In genomic region chr14:74949859-74950572, GRCh38 we compare ENCODE assay signal across 1 cellular context.
A peak's percentile ranks its signal among the peaks of the same experiment; 100 is the strongest.
TF ChIP-seq lines count a peak whose summit lies in the region.

No MANE protein-coding gene starts in this region.

TF ChIP-seq in K562, 482 proteins besides CTCF, POLR2A, EP300 and RAD21 (continued from another document):
- TF ChIP-seq, protein P1, sequence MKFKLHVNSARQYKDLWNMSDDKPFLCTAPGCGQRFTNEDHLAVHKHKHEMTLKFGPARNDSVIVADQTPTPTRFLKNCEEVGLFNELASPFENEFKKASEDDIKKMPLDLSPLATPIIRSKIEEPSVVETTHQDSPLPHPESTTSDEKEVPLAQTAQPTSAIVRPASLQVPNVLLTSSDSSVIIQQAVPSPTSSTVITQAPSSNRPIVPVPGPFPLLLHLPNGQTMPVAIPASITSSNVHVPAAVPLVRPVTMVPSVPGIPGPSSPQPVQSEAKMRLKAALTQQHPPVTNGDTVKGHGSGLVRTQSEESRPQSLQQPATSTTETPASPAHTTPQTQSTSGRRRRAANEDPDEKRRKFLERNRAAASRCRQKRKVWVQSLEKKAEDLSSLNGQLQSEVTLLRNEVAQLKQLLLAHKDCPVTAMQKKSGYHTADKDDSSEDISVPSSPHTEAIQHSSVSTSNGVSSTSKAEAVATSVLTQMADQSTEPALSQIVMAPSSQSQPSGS (CRISPR knock-in tag; IDR thresholded peaks at IDR 0.05), result no peak
- TF ChIP-seq RFX1 (IDR thresholded peaks at IDR 0.05), result no peak
- no peak for TF ChIP-seq SMAD2 (IDR thresholded peaks at IDR 0.05; ENCODE audit: low read depth, low read length)
- TF ChIP-seq KLF6 (CRISPR knock-in tag; IDR thresholded peaks at IDR 0.05; ENCODE audit: borderline replicate concordance), result no peak
- no peak for TF ChIP-seq ZNF347 (CRISPR knock-in tag; IDR thresholded peaks at IDR 0.05; ENCODE audit: low read depth)
- TF ChIP-seq TCF7 (IDR thresholded peaks at IDR 0.05; ENCODE audit: borderline replicate concordance), result no peak
- TF ChIP-seq TCF3 (CRISPR knock-in tag; IDR thresholded peaks at IDR 0.05), result 0 out of 2 replicates have a peak, but pooled peaks have one; percentile 14
- no peak for TF ChIP-seq U2AF1 (optimal IDR thresholded peaks at IDR 0.05; ENCODE audit: low read depth, low read length)
- TF ChIP-seq RBM34 (IDR thresholded peaks at IDR 0.05; ENCODE audit: borderline replicate concordance, insufficient read depth, low read length), result no peak
- TF ChIP-seq PYGO2 (tag; IDR thresholded peaks at IDR 0.05), result no peak
- no peak for TF ChIP-seq FOXK2 (conservative IDR thresholded peaks at IDR 0.05 in 1 of 2, IDR thresholded peaks at IDR 0.05 in 1 of 2; ENCODE audit: low read depth in 2 of 2)
- TF ChIP-seq, protein P2, sequence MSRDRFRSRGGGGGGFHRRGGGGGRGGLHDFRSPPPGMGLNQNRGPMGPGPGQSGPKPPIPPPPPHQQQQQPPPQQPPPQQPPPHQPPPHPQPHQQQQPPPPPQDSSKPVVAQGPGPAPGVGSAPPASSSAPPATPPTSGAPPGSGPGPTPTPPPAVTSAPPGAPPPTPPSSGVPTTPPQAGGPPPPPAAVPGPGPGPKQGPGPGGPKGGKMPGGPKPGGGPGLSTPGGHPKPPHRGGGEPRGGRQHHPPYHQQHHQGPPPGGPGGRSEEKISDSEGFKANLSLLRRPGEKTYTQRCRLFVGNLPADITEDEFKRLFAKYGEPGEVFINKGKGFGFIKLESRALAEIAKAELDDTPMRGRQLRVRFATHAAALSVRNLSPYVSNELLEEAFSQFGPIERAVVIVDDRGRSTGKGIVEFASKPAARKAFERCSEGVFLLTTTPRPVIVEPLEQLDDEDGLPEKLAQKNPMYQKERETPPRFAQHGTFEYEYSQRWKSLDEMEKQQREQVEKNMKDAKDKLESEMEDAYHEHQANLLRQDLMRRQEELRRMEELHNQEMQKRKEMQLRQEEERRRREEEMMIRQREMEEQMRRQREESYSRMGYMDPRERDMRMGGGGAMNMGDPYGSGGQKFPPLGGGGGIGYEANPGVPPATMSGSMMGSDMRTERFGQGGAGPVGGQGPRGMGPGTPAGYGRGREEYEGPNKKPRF (IDR thresholded peaks at IDR 0.05; ENCODE audit: low read depth, low read length), result no peak
- no peak for TF ChIP-seq JUN (IDR thresholded peaks at IDR 0.05; ENCODE audit: borderline replicate concordance, low read depth, low read length)
- TF ChIP-seq JUN (CRISPR knock-in tag; IDR thresholded peaks at IDR 0.05; ENCODE audit: borderline replicate concordance), result no peak
- TF ChIP-seq ZNF316 (IDR thresholded peaks at IDR 0.05), result peak; percentile 59; the same call in 1 of the 2 replicates
- TF ChIP-seq, protein P3, sequence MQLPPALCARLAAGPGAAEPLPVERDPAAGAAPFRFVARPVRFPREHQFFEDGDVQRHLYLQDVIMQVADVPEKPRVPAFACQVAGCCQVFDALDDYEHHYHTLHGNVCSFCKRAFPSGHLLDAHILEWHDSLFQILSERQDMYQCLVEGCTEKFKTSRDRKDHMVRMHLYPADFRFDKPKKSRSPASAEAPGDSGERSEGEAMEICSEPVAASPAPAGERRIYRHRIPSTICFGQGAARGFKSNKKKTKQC (CRISPR knock-in tag; IDR thresholded peaks at IDR 0.05), result no peak
- no peak for TF ChIP-seq EZH2 (IDR thresholded peaks at IDR 0.05; ENCODE audit: borderline replicate concordance, low read depth, low read length)
- no peak for TF ChIP-seq HDGF (IDR thresholded peaks at IDR 0.05)
- TF ChIP-seq, protein P4, sequence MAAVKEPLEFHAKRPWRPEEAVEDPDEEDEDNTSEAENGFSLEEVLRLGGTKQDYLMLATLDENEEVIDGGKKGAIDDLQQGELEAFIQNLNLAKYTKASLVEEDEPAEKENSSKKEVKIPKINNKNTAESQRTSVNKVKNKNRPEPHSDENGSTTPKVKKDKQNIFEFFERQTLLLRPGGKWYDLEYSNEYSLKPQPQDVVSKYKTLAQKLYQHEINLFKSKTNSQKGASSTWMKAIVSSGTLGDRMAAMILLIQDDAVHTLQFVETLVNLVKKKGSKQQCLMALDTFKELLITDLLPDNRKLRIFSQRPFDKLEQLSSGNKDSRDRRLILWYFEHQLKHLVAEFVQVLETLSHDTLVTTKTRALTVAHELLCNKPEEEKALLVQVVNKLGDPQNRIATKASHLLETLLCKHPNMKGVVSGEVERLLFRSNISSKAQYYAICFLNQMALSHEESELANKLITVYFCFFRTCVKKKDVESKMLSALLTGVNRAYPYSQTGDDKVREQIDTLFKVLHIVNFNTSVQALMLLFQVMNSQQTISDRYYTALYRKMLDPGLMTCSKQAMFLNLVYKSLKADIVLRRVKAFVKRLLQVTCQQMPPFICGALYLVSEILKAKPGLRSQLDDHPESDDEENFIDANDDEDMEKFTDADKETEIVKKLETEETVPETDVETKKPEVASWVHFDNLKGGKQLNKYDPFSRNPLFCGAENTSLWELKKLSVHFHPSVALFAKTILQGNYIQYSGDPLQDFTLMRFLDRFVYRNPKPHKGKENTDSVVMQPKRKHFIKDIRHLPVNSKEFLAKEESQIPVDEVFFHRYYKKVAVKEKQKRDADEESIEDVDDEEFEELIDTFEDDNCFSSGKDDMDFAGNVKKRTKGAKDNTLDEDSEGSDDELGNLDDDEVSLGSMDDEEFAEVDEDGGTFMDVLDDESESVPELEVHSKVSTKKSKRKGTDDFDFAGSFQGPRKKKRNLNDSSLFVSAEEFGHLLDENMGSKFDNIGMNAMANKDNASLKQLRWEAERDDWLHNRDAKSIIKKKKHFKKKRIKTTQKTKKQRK (IDR thresholded peaks at IDR 0.05; ENCODE audit: borderline replicate concordance, low read depth, low read length), result no peak
- TF ChIP-seq, protein P5, sequence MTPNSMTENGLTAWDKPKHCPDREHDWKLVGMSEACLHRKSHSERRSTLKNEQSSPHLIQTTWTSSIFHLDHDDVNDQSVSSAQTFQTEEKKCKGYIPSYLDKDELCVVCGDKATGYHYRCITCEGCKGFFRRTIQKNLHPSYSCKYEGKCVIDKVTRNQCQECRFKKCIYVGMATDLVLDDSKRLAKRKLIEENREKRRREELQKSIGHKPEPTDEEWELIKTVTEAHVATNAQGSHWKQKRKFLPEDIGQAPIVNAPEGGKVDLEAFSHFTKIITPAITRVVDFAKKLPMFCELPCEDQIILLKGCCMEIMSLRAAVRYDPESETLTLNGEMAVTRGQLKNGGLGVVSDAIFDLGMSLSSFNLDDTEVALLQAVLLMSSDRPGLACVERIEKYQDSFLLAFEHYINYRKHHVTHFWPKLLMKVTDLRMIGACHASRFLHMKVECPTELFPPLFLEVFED (CRISPR knock-in tag; conservative IDR thresholded peaks at IDR 0.05), result no peak
- no peak for TF ChIP-seq E2F5 (CRISPR knock-in tag; IDR thresholded peaks at IDR 0.05)
- no peak for TF ChIP-seq MCM5 (IDR thresholded peaks at IDR 0.05; ENCODE audit: low read depth)
